Comparison of ENCODE assay signal across 11 cellular contexts in genomic region chr14:58104808-58105207, GRCh38. TPM values are rescaled to one million over a fixed set of nuclear protein-coding genes. Genes with fewer than 3 reads are reported as not detected.
DNase-seq lines count a peak whose midpoint lies in the region; ATAC-seq, FAIRE-seq and TF ChIP-seq lines count a peak whose summit lies in the region.
"Had no signal": no experiment of that assay in that cellular context is flagged by ENCODE, and none has a peak within 500 bp of the region (broad histone marks: within the 10 kb centered on the region; RNA-seq: fewer than 3 reads in every experiment).

No MANE protein-coding gene starts in this region.

- H3K4me3 Mint-ChIP-seq in MCF 10A (ENCODE audit: unreplicated experiment), result no peak overlapping the region
- no peak overlapping the region for H3K4me3 Mint-ChIP-seq in astrocyte (ENCODE audit: unreplicated experiment)
- H3K4me3 Mint-ChIP-seq in T-helper 2 cell treated with Interferon-gamma antibody and Interleukin-4, amounts not matched to agents 5 μg/mL and 100 μg/mL, for 36 hours, result no peak overlapping the region

- H3K27me3 ChIP-seq in breast epithelium (no peaks in the 10 kb centered on the region), astrocyte (ENCODE audit: insufficient read depth, low read length) (peaks cover 8% of the 10 kb centered on the region), heart right ventricle (no peaks in the 10 kb centered on the region), lower lobe of right lung (ENCODE audit: low read depth) (no peaks in the 10 kb centered on the region)

- H3K9me3 ChIP-seq in breast epithelium (no peaks in the 10 kb centered on the region), astrocyte (ENCODE audit: insufficient read depth, low read depth, low read length) (no peaks in the 10 kb centered on the region), heart right ventricle (no peaks in the 10 kb centered on the region), lower lobe of right lung (no peaks in the 10 kb centered on the region)
- H3K9me3 ChIP-seq: mucosa of descending colon had no signal

- FAIRE-seq in astrocyte (lab: Jason Lieb, UNC), result peak; percentile 78
- FAIRE-seq: G401.6 had no signal

- peak overlapping the region; percentile 5 for H3K9ac ChIP-seq in astrocyte (ENCODE audit: low read length)

- H3K9me3 Mint-ChIP-seq in MCF 10A (ENCODE audit: unreplicated experiment) (no peaks in the 10 kb centered on the region), astrocyte (ENCODE audit: unreplicated experiment) (peaks cover 2% of the 10 kb centered on the region)
- H3K9me3 Mint-ChIP-seq in T-helper 2 cell treated with Interferon-gamma antibody and Interleukin-4, amounts not matched to agents 5 μg/mL and 100 μg/mL, for 36 hours, result no peaks in the 10 kb centered on the region

- H3K4me1 Mint-ChIP-seq in MCF 10A (ENCODE audit: insufficient read depth, unreplicated experiment) (peaks cover 7% of the 10 kb centered on the region), astrocyte (ENCODE audit: low read depth, unreplicated experiment) (peaks cover 10% of the 10 kb centered on the region)
- no peaks in the 10 kb centered on the region for H3K4me1 Mint-ChIP-seq in T-helper 2 cell treated with Interferon-gamma antibody and Interleukin-4, amounts not matched to agents 5 μg/mL and 100 μg/mL, for 36 hours (ENCODE audit: low read depth)

- H3K27ac Mint-ChIP-seq in MCF 10A (ENCODE audit: low read depth, unreplicated experiment), result no peak overlapping the region
- peak overlapping the region; percentile 36 for H3K27ac Mint-ChIP-seq in astrocyte (ENCODE audit: unreplicated experiment)
- no peak overlapping the region for H3K27ac Mint-ChIP-seq in T-helper 2 cell treated with Interferon-gamma antibody and Interleukin-4, amounts not matched to agents 5 μg/mL and 100 μg/mL, for 36 hours

- peak in 6 of 8 donors; percentile 53 to 78 (median 66) for ATAC-seq in heart right ventricle
- no peak for ATAC-seq in lower lobe of right lung
- ATAC-seq in GM18907 (IDR thresholded peaks at IDR 0.05; ENCODE audit: unreplicated experiment), result no peak
- ATAC-seq: mucosa of descending colon had no signal

- peak overlapping the region; percentile 5 for H3K4me2 ChIP-seq in astrocyte (ENCODE audit: low read length)

- H3K27ac ChIP-seq in breast epithelium (no peak overlapping the region), astrocyte (ENCODE audit: low read depth, low read length) (no peak overlapping the region), heart right ventricle (peak overlapping the region in 8 of 10 donors; percentile 8 to 76 (median 54)), lower lobe of right lung (no peak overlapping the region)

- H3K36me3 ChIP-seq in breast epithelium (no peaks in the 10 kb centered on the region), astrocyte (ENCODE audit: insufficient read depth, low read length) (no peaks in the 10 kb centered on the region), heart right ventricle (no peaks in the 10 kb centered on the region), lower lobe of right lung (no peaks in the 10 kb centered on the region)

- no peak overlapping the region for H2AFZ ChIP-seq in astrocyte (ENCODE audit: low read depth, low read length)

- H3K4me1 ChIP-seq in breast epithelium (no peaks in the 10 kb centered on the region), astrocyte (ENCODE audit: insufficient read depth, low read length) (peaks cover 14% of the 10 kb centered on the region), heart right ventricle (peaks cover 0 to 47% (median 9%) of the 10 kb centered on the region in 9 donors), lower lobe of right lung (no peaks in the 10 kb centered on the region)

- POLR2A ChIA-PET in MCF 10A (lab: Yijun Ruan, JAX), result no interaction called here

- H3K27me3 Mint-ChIP-seq in MCF 10A (ENCODE audit: insufficient read depth, unreplicated experiment) (peaks cover 64% of the 10 kb centered on the region), astrocyte (ENCODE audit: low read depth, unreplicated experiment) (no peaks in the 10 kb centered on the region)
- peaks cover 21% of the 10 kb centered on the region for H3K27me3 Mint-ChIP-seq in T-helper 2 cell treated with Interferon-gamma antibody and Interleukin-4, amounts not matched to agents 5 μg/mL and 100 μg/mL, for 36 hours (ENCODE audit: low read depth)

- no peaks in the 10 kb centered on the region for H3K79me2 ChIP-seq in astrocyte (ENCODE audit: insufficient read depth, low read length)

- H3K4me3 ChIP-seq in breast epithelium, result no peak overlapping the region
- H3K4me3 ChIP-seq in astrocyte (ENCODE audit: insufficient read depth, low read depth, low read length), result no peak overlapping the region
- no peak overlapping the region for H3K4me3 ChIP-seq in heart right ventricle
- H3K4me3 ChIP-seq in lower lobe of right lung, result no peak overlapping the region
- H3K4me3 ChIP-seq: mucosa of descending colon had no signal

- BruUV-seq in MCF 10A (replicated peaks; lab: Mats Ljungman, UMichigan), result no TSS peak

- no peaks in the 10 kb centered on the region for H4K20me1 ChIP-seq in astrocyte (ENCODE audit: insufficient read depth, low read length)

- 35 to 49% methylated on average over 2 of the region's 2 CpGs for WGBS in heart right ventricle, 2 donors

- no peak for TF ChIP-seq POLR2A in breast epithelium (IDR thresholded peaks at IDR 0.05)

- CTCF ChIA-PET in MCF 10A (lab: Yijun Ruan, JAX), result interaction anchor here (0.8 to 7.9 kb wide), 2 partner anchors 63 to 257 kb away, joined by 3 to 108 read pairs; no protein-coding TSS in a partner anchor

- no peaks in the 10 kb centered on the region for H3K36me3 Mint-ChIP-seq in MCF 10A (ENCODE audit: insufficient read depth, unreplicated experiment)
- H3K36me3 Mint-ChIP-seq in astrocyte (ENCODE audit: low read depth, unreplicated experiment), result no peaks in the 10 kb centered on the region
- H3K36me3 Mint-ChIP-seq in T-helper 2 cell treated with Interferon-gamma antibody and Interleukin-4, amounts not matched to agents 5 μg/mL and 100 μg/mL, for 36 hours (ENCODE audit: low read depth), result no peaks in the 10 kb centered on the region

- TF ChIP-seq CTCF in MCF 10A (IDR thresholded peaks at IDR 0.05; ENCODE audit: unreplicated experiment), result no peak
- no peak for TF ChIP-seq CTCF in breast epithelium (IDR thresholded peaks at IDR 0.05)
- TF ChIP-seq CTCF in astrocyte (IDR thresholded peaks at IDR 0.05; ENCODE audit: insufficient read depth, low read depth, low read length), result no peak
- TF ChIP-seq CTCF in heart right ventricle (IDR thresholded peaks at IDR 0.05), result no peak
- no peak for TF ChIP-seq CTCF in lower lobe of right lung (IDR thresholded peaks at IDR 0.05)

- DNase-seq in MCF 10A (ENCODE audit: unreplicated experiment) (peak; percentile 8), breast epithelium (ENCODE audit: low spot score in 2 of 2) (no peak), astrocyte (ENCODE audit: low read depth) (peak; percentile 91), heart right ventricle (no peak), NCI-H1048 (lab: John Stamatoyannopoulos, UW) (no peak), lower lobe of right lung (no peak)
- DNase-seq in T-helper 2 cell treated with Interferon-gamma antibody and Interleukin-4, amounts not matched to agents 5 μg/mL and 100 μg/mL, for 36 hours (ENCODE audit: low spot score), result no peak
- DNase-seq: activated naive CD4-positive, alpha-beta T cell treated with anti-CD3 and anti-CD28 coated beads, Interleukin-2, amount 50 U/mL, for 16 hours; mucosa of descending colon had no signal

- intact Hi-C loops in MCF 10A (cut with micrococcal nuclease), result loop anchor here (5.0 kb wide), 3 partner anchors 297 to 1017 kb away; no protein-coding TSS in a partner anchor
- intact Hi-C loops in breast epithelium (cut with DNase I; ENCODE audit: low total_unique reads), result no loop called here
- intact Hi-C loops in heart right ventricle (cut with DNase I), result loop anchor here in 7 of 10 donors (5.0 to 10.0 kb wide), 6 partner anchors 47 to 292 kb away; partner anchors contain the start of genes TOMM20L (in 2 of the 7) and ARMH4 (in 1 of the 7)
- intact Hi-C loops in lower lobe of right lung (cut with DNase I), result no loop called here

RNA-seq across cellular contexts. Expression of gene ARMH4, which starts 47.2 kb away (rescaled TPM):
- total RNA-seq in MCF 10A (2022), result not detected in 2 replicates
- 1 to 10 TPM; 3.9 to 6.4 (median 5.4) TPM for total RNA-seq in breast epithelium
- total RNA-seq in astrocyte, result 19.3 and 22.7 TPM in 2 replicates
- total RNA-seq in heart right ventricle, result 10 to 100 TPM in 3 of 10 donors, 1 to 10 TPM in 7; 6.5 to 13.1 (median 9.1) TPM
- 1 to 10 TPM; 1.3 to 1.8 TPM for polyA plus RNA-seq in heart right ventricle
- total RNA-seq in lower lobe of right lung, result 2.1 TPM

Comparison
In these comparisons a context has a peak if more than half of its experiments do, and no peak if none do; other contexts are left out.
1. DNase-seq: peak in MCF 10A (single experiment) and astrocyte (single experiment); none in breast epithelium (0 of 2), heart right ventricle (0 of 2), NCI-H1048 (single experiment), T-helper 2 cell treated with Interferon-gamma antibody and Interleukin-4, amounts not matched to agents 5 μg/mL and 100 μg/mL, for 36 hours (single experiment) and lower lobe of right lung (single experiment).
2. intact Hi-C loops: an anchor here in MCF 10A (5.0 kb wide) and heart right ventricle (5.0 to 10.0 kb wide); none called in breast epithelium and lower lobe of right lung.
3. H3K27ac ChIP-seq: peak in heart right ventricle (8 of 10); none in breast epithelium (0 of 2), astrocyte (single experiment) and lower lobe of right lung (single experiment).
4. ATAC-seq: peak in heart right ventricle (6 of 8); none in lower lobe of right lung (0 of 2) and GM18907 (single experiment).